Comparison of ENCODE assay signal across 2 cellular contexts in the genomic region with DNA sequence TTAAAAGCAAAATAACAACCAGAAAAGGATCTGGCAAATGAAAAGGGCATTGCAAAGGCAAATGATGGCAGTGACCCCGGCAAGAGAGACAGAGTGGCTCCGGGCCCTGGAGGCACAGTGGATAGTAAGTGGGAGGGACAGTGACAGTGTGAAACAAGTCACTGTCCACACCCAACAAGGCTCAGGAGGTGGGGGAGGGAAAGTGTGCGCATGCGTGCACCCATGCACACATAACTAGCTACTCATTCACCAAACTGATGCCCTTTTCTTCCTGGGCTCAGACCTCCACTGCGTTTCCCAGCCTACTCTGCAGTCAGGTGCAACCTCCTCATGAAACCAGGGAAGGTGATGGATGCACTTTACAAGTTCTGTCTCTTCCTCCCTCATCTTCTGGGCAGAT.
A peak's percentile ranks its signal among the peaks of the same experiment; 100 is the strongest.
TF ChIP-seq lines count a peak whose summit lies in the region.

No MANE protein-coding gene starts in this region.

TF ChIP-seq in IMR-90, 13 proteins besides CTCF, POLR2A, EP300 and RAD21:
- TF ChIP-seq FOS (IDR thresholded peaks at IDR 0.05; ENCODE audit: low read depth, low read length) (no peak), SMC3 (IDR thresholded peaks at IDR 0.05; ENCODE audit: low read depth, low read length) (no peak), CEBPB (IDR thresholded peaks at IDR 0.05; ENCODE audit: low read depth, low read length) (no peak), RCOR1 (IDR thresholded peaks at IDR 0.05; ENCODE audit: insufficient replicate concordance, low read length) (no peak), BHLHE40 (IDR thresholded peaks at IDR 0.05; ENCODE audit: low read depth, low read length) (no peak), NFE2L2 (IDR thresholded peaks at IDR 0.05; ENCODE audit: low read depth, low read length) (no peak), MAFK (IDR thresholded peaks at IDR 0.05; ENCODE audit: low read depth, low read length) (no peak), MXI1 (IDR thresholded peaks at IDR 0.05; ENCODE audit: borderline replicate concordance, low read depth, low read length) (no peak), RFX5 (IDR thresholded peaks at IDR 0.05; ENCODE audit: low read depth, low read length) (no peak), CHD1 (IDR thresholded peaks at IDR 0.05; ENCODE audit: low read depth, low read length) (no peak), MAZ (IDR thresholded peaks at IDR 0.05; ENCODE audit: borderline replicate concordance, low read depth, low read length) (no peak)
- TF ChIP-seq, protein P1, sequence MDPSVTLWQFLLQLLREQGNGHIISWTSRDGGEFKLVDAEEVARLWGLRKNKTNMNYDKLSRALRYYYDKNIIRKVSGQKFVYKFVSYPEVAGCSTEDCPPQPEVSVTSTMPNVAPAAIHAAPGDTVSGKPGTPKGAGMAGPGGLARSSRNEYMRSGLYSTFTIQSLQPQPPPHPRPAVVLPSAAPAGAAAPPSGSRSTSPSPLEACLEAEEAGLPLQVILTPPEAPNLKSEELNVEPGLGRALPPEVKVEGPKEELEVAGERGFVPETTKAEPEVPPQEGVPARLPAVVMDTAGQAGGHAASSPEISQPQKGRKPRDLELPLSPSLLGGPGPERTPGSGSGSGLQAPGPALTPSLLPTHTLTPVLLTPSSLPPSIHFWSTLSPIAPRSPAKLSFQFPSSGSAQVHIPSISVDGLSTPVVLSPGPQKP (IDR thresholded peaks at IDR 0.05; ENCODE audit: borderline replicate concordance, low read depth, low read length): no peak
- TF ChIP-seq, protein P2, sequence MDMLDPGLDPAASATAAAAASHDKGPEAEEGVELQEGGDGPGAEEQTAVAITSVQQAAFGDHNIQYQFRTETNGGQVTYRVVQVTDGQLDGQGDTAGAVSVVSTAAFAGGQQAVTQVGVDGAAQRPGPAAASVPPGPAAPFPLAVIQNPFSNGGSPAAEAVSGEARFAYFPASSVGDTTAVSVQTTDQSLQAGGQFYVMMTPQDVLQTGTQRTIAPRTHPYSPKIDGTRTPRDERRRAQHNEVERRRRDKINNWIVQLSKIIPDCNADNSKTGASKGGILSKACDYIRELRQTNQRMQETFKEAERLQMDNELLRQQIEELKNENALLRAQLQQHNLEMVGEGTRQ (IDR thresholded peaks at IDR 0.05; ENCODE audit: low read depth, low read length): no peak
TF ChIP-seq in IMR-90: peak in this region for 0.

TF ChIP-seq in K562, 482 proteins besides CTCF, POLR2A, EP300 and RAD21:
- TF ChIP-seq ARNT (IDR thresholded peaks at IDR 0.05) (no peak), NRF1 (conservative IDR thresholded peaks at IDR 0.05 in 1 of 2, IDR thresholded peaks at IDR 0.05 in 1 of 2) (peak; percentile 69 to 77), BCOR (IDR thresholded peaks at IDR 0.05) (no peak), MTF1 (CRISPR knock-in tag; IDR thresholded peaks at IDR 0.05; ENCODE audit: borderline replicate concordance) (no peak)
